Comparison of ENCODE assay signal across 12 cellular contexts in the genomic region with DNA sequence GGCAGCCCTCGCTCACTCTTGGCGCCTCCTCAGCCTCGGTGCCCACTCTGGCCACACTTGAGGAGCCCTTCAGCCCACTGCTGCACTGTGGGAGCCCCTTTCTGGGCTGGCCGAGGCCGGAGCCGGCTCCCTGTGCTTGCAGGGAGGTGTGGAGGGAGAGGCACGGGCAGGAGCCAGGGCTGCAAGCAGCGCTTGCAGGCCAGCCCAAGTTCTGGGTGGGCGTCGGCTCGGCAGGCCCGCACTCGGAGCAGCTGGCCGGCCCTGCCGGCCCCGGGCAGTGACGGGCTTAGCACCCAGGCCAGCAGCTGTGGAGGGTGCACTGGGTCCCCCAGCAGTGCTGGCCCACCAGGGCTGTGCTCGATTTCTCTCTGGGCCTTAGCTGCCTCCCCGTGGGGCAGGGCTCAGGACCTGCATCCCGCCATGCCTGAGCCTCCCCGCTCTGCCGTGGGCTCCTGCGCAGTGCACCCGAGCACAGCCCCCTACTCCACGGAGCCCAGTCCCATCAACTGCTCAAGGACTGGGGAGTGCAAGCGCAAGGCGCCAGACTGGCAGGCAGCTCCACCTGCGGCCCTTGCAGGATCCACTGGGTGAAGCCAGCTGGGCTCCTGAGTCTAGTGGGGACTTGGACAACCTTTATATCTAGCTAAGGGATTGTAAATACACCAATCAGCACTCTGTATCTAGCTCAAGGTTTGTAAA. TPM values are rescaled to one million over a fixed set of nuclear protein-coding genes. Genes with fewer than 3 reads are reported as not detected.
DNase-seq lines count a peak whose midpoint lies in the region; ATAC-seq, FAIRE-seq and TF ChIP-seq lines count a peak whose summit lies in the region.
"Not testable (repeated sequence)": the region's sequence is repeated elsewhere in the genome, so short reads cannot be mapped to it uniquely, and the experiment has no call there.
"Had no signal": no experiment of that assay in that cellular context is flagged by ENCODE, and none has a peak within 500 bp of the region (broad histone marks: within the 10 kb centered on the region; RNA-seq: fewer than 3 reads in every experiment).

No MANE protein-coding gene starts in this region.

- peak overlapping the region in 1 of 2 experiments; percentile 48; a peak in 2 of 4 replicates for H3K4me3 ChIP-seq in DND-41 (ENCODE audit: low read depth in 1 of 2, low read length in 2 of 2)
- not testable (repeated sequence) for H3K4me3 ChIP-seq in kidney (ENCODE audit: low read length in 2 of 2); spleen

- not testable (repeated sequence) for DNase-seq in DND-41; activated naive CD8-positive, alpha-beta T cell treated with anti-CD3 and anti-CD28 coated beads, Interleukin-2, amount 10 ng/mL, durations not matched to agents 7 days and 5 days; naive thymus-derived CD8-positive, alpha-beta T cell
- DNase-seq in left cardiac atrium (peak; percentile 18), kidney (peak; percentile 46), spleen (peak; percentile 67)

- not testable (repeated sequence) for H3K27ac Mint-ChIP-seq in activated T-helper 17 cell treated with anti-CD3 and anti-CD28 coated beads, Interleukin-2, amount 50 U/mL, for 72 hours
- peak overlapping the region; percentile 92 for H3K27ac Mint-ChIP-seq in activated naive CD8-positive, alpha-beta T cell treated with anti-CD3 and anti-CD28 coated beads, Interleukin-2, amount 10 ng/mL, durations not matched to agents 7 days and 5 days
- H3K27ac Mint-ChIP-seq in naive thymus-derived CD8-positive, alpha-beta T cell: peak overlapping the region in 6 of 10 donors; percentile 29 to 95 (median 87)

- peaks cover 14% of the 10 kb centered on the region for H3K4me1 ChIP-seq in DND-41 (ENCODE audit: insufficient read depth, low read length)
- H3K4me1 ChIP-seq in kidney (ENCODE audit: control insufficient read depth in 1 of 2, insufficient read depth in 1 of 2, low read depth in 1 of 2, low read length in 2 of 2); spleen: not testable (repeated sequence)

- ATAC-seq in DND-41 (ENCODE audit: insufficient read depth, low read depth); activated T-helper 17 cell treated with anti-CD3 and anti-CD28 coated beads, Interleukin-2, amount 50 U/mL, for 72 hours (replicated peaks); activated naive CD8-positive, alpha-beta T cell treated with anti-CD3 and anti-CD28 coated beads, Interleukin-2, amount 10 ng/mL, durations not matched to agents 7 days and 5 days (ENCODE audit: low read depth); left cardiac atrium; naive thymus-derived CD8-positive, alpha-beta T cell: not testable (repeated sequence)

- H3K9me3 Mint-ChIP-seq in activated T-helper 17 cell treated with anti-CD3 and anti-CD28 coated beads, Interleukin-2, amount 50 U/mL, for 72 hours; activated naive CD8-positive, alpha-beta T cell treated with anti-CD3 and anti-CD28 coated beads, Interleukin-2, amount 10 ng/mL, durations not matched to agents 7 days and 5 days: not testable (repeated sequence)
- H3K9me3 Mint-ChIP-seq in naive thymus-derived CD8-positive, alpha-beta T cell: peaks cover 0 to 13% (median 6%) of the 10 kb centered on the region in 9 donors

- intact Hi-C loops in left cardiac atrium (cut with DNase I); kidney (cut with DNase I); spleen (cut with DNase I; ENCODE audit: low total_unique reads): not testable (repeated sequence)

- not testable (repeated sequence) for H3K27me3 ChIP-seq in DND-41 (ENCODE audit: insufficient read depth, low read length, poor library complexity); spleen (replicated peaks in 1 of 7)

- 91 to 96% (median 95%) methylated on average over 18 to 28 of the region's 28 CpGs for WGBS in spleen, 5 donors

- not testable (repeated sequence) for H3K36me3 ChIP-seq in DND-41 (ENCODE audit: insufficient read depth, low read length); kidney (ENCODE audit: control insufficient read depth in 1 of 2, insufficient read depth in 2 of 2, low read length in 2 of 2); spleen

- POLR2A ChIA-PET in activated naive CD8-positive, alpha-beta T cell treated with anti-CD3 and anti-CD28 coated beads, Interleukin-2, amount 10 ng/mL, durations not matched to agents 7 days and 5 days (lab: Charles Lee): interaction anchor here (0.6 to 3.6 kb wide), 9 partner anchors 16 to 54 kb away, joined by 3 to 31 read pairs (median 5); a partner anchor contains a TSS
- POLR2A ChIA-PET in naive thymus-derived CD8-positive, alpha-beta T cell (lab: Charles Lee): not testable (repeated sequence)

- not testable (repeated sequence) for H3K9ac ChIP-seq in DND-41 (ENCODE audit: low read depth, low read length); kidney (ENCODE audit: low read length in 2 of 2)

- H4K20me1 ChIP-seq in DND-41 (ENCODE audit: insufficient read depth, low read length): not testable (repeated sequence)

- H3K27ac ChIP-seq in DND-41 (ENCODE audit: low read length); kidney (ENCODE audit: low read depth in 2 of 2, low read length in 2 of 2); spleen: not testable (repeated sequence)

- H3K4me3 Mint-ChIP-seq in activated T-helper 17 cell treated with anti-CD3 and anti-CD28 coated beads, Interleukin-2, amount 50 U/mL, for 72 hours: peak overlapping the region; percentile 66
- peak overlapping the region; percentile 72 for H3K4me3 Mint-ChIP-seq in activated naive CD8-positive, alpha-beta T cell treated with anti-CD3 and anti-CD28 coated beads, Interleukin-2, amount 10 ng/mL, durations not matched to agents 7 days and 5 days
- H3K4me3 Mint-ChIP-seq in naive thymus-derived CD8-positive, alpha-beta T cell: peak overlapping the region in 6 of 10 donors; percentile 56 to 87 (median 76)

- H3K4me1 Mint-ChIP-seq in activated T-helper 17 cell treated with anti-CD3 and anti-CD28 coated beads, Interleukin-2, amount 50 U/mL, for 72 hours: not testable (repeated sequence)
- H3K4me1 Mint-ChIP-seq in activated naive CD8-positive, alpha-beta T cell treated with anti-CD3 and anti-CD28 coated beads, Interleukin-2, amount 10 ng/mL, durations not matched to agents 7 days and 5 days: peaks cover 17% of the 10 kb centered on the region
- peaks cover 11 to 20% (median 14%) of the 10 kb centered on the region in 4 donors for H3K4me1 Mint-ChIP-seq in naive thymus-derived CD8-positive, alpha-beta T cell

- H3K9me3 ChIP-seq in DND-41 (ENCODE audit: insufficient read depth, low read length, severe bottlenecking); kidney (ENCODE audit: control insufficient read depth in 1 of 2, low read length in 2 of 2); spleen: not testable (repeated sequence)

- TF ChIP-seq POLR2A in spleen (IDR thresholded peaks at IDR 0.05): not testable (repeated sequence)

- H3K27me3 Mint-ChIP-seq in activated T-helper 17 cell treated with anti-CD3 and anti-CD28 coated beads, Interleukin-2, amount 50 U/mL, for 72 hours; naive thymus-derived CD8-positive, alpha-beta T cell: not testable (repeated sequence)
- H3K27me3 Mint-ChIP-seq in activated naive CD8-positive, alpha-beta T cell treated with anti-CD3 and anti-CD28 coated beads, Interleukin-2, amount 10 ng/mL, durations not matched to agents 7 days and 5 days: peaks cover 13% of the 10 kb centered on the region

- H2AFZ ChIP-seq in DND-41 (ENCODE audit: low read depth, low read length): not testable (repeated sequence)

- peak overlapping the region; percentile 58; the same call in 1 of the 2 replicates for H3K4me2 ChIP-seq in DND-41 (ENCODE audit: insufficient read depth, low read length)

- H3K79me2 ChIP-seq in DND-41 (ENCODE audit: insufficient read depth, low read length): not testable (repeated sequence)

- not testable (repeated sequence) for H3K36me3 Mint-ChIP-seq in activated T-helper 17 cell treated with anti-CD3 and anti-CD28 coated beads, Interleukin-2, amount 50 U/mL, for 72 hours (ENCODE audit: low read depth); activated naive CD8-positive, alpha-beta T cell treated with anti-CD3 and anti-CD28 coated beads, Interleukin-2, amount 10 ng/mL, durations not matched to agents 7 days and 5 days; naive thymus-derived CD8-positive, alpha-beta T cell

- FAIRE-seq in kidney (lab: Jason Lieb, UNC): not testable (repeated sequence)

- TF ChIP-seq CTCF in DND-41 (IDR thresholded peaks at IDR 0.05; ENCODE audit: borderline replicate concordance, extremely low read depth, low read length, poor library complexity, severe bottlenecking); kidney (IDR thresholded peaks at IDR 0.05; ENCODE audit: borderline replicate concordance, extremely low read depth, insufficient read depth); spleen (IDR thresholded peaks at IDR 0.05 in 8 of 11, conservative IDR thresholded peaks at IDR 0.05 in 3 of 11): not testable (repeated sequence)

RNA-seq across cellular contexts. Expression of a gene that starts 27.9 kb away (rescaled TPM):
- total RNA-seq in activated T-helper 17 cell treated with anti-CD3 and anti-CD28 coated beads, Interleukin-2, amount 50 U/mL, for 72 hours: not detected
- total RNA-seq in activated naive CD8-positive, alpha-beta T cell treated with anti-CD3 and anti-CD28 coated beads, Interleukin-2, amount 10 ng/mL, durations not matched to agents 7 days and 5 days: not detected
- not detected for total RNA-seq in left cardiac atrium
- 1.4 TPM for total RNA-seq in kidney
- polyA plus RNA-seq in kidney (ENCODE audit: insufficient read depth, low read depth, low replicate concordance): not detected
- under 1 TPM in 1 of 2 experiments, not detected in 1; 0.31 TPM for total RNA-seq in naive thymus-derived CD8-positive, alpha-beta T cell
- polyA plus RNA-seq in naive thymus-derived CD8-positive, alpha-beta T cell: 1 to 10 TPM in 1 of 3 donors, under 1 TPM in 1, not detected in 1; 0.76 to 1.2 TPM
- total RNA-seq in spleen: under 1 TPM in 1 of 7 donors, not detected in 6; 0.66 TPM
- not detected for polyA plus RNA-seq in spleen
- total RNA-seq: CD4-positive, CD25-positive, alpha-beta regulatory T cell; G401; GM12878; HFFc6; HT1080 had no signal
- polyA plus RNA-seq: GM12878 had no signal

RNA-seq across cellular contexts. Expression of a gene that starts 47.1 kb away (rescaled TPM):
- 10 to 100 TPM; 22.6 to 48.0 TPM for total RNA-seq in activated T-helper 17 cell treated with anti-CD3 and anti-CD28 coated beads, Interleukin-2, amount 50 U/mL, for 72 hours
- 100 to 1,000 TPM; 172 to 177 TPM for total RNA-seq in activated naive CD8-positive, alpha-beta T cell treated with anti-CD3 and anti-CD28 coated beads, Interleukin-2, amount 10 ng/mL, durations not matched to agents 7 days and 5 days
- 10 to 100 TPM; 47.2 to 99.7 TPM for total RNA-seq in left cardiac atrium
- 266 TPM for total RNA-seq in kidney
- 53.5 TPM for polyA plus RNA-seq in kidney (ENCODE audit: insufficient read depth, low read depth, low replicate concordance)
- 10 to 100 TPM; 17.2 to 19.9 TPM for total RNA-seq in naive thymus-derived CD8-positive, alpha-beta T cell
- 10 to 100 TPM; 20.8 to 27.3 (median 21.5) TPM for polyA plus RNA-seq in naive thymus-derived CD8-positive, alpha-beta T cell
- 100 to 1,000 TPM; 160 to 267 (median 203) TPM for total RNA-seq in spleen
- 10 to 100 TPM; 42.4 to 51.3 (median 43.8) TPM for polyA plus RNA-seq in spleen
- total RNA-seq: G401 had no signal
